Comparison of ENCODE assay signal across 1 cellular context in the genomic region with DNA sequence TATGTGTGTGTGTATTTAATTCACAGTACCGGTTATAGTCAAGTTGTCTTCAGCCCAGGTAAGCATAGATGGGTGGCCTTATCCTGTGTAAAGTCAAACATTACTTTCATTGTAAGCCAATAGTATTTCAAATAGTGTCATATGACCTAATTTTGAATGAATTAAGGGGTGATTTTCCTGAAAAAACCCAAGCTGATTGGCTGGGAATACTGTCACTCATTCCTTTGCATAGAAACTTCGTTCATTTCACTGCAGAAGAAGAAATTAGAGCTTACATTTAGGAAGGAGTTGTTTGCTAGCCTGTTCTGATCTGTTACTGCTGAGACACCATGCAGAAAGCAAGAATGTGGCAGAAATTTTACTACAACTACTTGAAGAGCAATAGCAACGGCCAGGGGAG.
TF ChIP-seq lines count a peak whose summit lies in the region.

No MANE protein-coding gene starts in this region.

TF ChIP-seq in K562, 482 proteins besides CTCF, POLR2A, EP300 and RAD21:
- TF ChIP-seq, protein P1, sequence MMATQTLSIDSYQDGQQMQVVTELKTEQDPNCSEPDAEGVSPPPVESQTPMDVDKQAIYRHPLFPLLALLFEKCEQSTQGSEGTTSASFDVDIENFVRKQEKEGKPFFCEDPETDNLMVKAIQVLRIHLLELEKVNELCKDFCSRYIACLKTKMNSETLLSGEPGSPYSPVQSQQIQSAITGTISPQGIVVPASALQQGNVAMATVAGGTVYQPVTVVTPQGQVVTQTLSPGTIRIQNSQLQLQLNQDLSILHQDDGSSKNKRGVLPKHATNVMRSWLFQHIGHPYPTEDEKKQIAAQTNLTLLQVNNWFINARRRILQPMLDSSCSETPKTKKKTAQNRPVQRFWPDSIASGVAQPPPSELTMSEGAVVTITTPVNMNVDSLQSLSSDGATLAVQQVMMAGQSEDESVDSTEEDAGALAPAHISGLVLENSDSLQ (IDR thresholded peaks at IDR 0.05) = peak; percentile 85
- no peak for TF ChIP-seq CTBP1 (IDR thresholded peaks at IDR 0.05; ENCODE audit: borderline replicate concordance)
- no peak for TF ChIP-seq POLR2AphosphoS5 (IDR thresholded peaks at IDR 0.05; ENCODE audit: control insufficient read depth, insufficient read depth, low read depth, low read length)
- TF ChIP-seq, protein P2, sequence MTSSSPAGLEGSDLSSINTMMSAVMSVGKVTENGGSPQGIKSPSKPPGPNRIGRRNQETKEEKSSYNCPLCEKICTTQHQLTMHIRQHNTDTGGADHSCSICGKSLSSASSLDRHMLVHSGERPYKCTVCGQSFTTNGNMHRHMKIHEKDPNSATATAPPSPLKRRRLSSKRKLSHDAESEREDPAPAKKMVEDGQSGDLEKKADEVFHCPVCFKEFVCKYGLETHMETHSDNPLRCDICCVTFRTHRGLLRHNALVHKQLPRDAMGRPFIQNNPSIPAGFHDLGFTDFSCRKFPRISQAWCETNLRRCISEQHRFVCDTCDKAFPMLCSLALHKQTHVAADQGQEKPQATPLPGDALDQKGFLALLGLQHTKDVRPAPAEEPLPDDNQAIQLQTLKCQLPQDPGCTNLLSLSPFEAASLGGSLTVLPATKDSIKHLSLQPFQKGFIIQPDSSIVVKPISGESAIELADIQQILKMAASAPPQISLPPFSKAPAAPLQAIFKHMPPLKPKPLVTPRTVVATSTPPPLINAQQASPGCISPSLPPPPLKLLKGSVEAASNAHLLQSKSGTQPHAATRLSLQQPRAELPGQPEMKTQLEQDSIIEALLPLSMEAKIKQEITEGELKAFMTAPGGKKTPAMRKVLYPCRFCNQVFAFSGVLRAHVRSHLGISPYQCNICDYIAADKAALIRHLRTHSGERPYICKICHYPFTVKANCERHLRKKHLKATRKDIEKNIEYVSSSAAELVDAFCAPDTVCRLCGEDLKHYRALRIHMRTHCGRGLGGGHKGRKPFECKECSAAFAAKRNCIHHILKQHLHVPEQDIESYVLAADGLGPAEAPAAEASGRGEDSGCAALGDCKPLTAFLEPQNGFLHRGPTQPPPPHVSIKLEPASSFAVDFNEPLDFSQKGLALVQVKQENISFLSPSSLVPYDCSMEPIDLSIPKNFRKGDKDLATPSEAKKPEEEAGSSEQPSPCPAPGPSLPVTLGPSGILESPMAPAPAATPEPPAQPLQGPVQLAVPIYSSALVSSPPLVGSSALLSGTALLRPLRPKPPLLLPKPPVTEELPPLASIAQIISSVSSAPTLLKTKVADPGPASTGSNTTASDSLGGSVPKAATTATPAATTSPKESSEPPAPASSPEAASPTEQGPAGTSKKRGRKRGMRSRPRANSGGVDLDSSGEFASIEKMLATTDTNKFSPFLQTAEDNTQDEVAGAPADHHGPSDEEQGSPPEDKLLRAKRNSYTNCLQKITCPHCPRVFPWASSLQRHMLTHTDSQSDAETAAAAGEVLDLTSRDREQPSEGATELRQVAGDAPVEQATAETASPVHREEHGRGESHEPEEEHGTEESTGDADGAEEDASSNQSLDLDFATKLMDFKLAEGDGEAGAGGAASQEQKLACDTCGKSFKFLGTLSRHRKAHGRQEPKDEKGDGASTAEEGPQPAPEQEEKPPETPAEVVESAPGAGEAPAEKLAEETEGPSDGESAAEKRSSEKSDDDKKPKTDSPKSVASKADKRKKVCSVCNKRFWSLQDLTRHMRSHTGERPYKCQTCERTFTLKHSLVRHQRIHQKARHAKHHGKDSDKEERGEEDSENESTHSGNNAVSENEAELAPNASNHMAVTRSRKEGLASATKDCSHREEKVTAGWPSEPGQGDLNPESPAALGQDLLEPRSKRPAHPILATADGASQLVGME (CRISPR knock-in tag; IDR thresholded peaks at IDR 0.05) = no peak
- TF ChIP-seq, protein P3, sequence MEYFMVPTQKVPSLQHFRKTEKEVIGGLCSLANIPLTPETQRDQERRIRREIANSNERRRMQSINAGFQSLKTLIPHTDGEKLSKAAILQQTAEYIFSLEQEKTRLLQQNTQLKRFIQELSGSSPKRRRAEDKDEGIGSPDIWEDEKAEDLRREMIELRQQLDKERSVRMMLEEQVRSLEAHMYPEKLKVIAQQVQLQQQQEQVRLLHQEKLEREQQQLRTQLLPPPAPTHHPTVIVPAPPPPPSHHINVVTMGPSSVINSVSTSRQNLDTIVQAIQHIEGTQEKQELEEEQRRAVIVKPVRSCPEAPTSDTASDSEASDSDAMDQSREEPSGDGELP (CRISPR knock-in tag; IDR thresholded peaks at IDR 0.05; ENCODE audit: borderline replicate concordance) = no peak
- TF ChIP-seq SREBF2 (CRISPR knock-in tag; IDR thresholded peaks at IDR 0.05) = no peak
